Comparison of ENCODE assay signal across 10 cellular contexts in the genomic region with DNA sequence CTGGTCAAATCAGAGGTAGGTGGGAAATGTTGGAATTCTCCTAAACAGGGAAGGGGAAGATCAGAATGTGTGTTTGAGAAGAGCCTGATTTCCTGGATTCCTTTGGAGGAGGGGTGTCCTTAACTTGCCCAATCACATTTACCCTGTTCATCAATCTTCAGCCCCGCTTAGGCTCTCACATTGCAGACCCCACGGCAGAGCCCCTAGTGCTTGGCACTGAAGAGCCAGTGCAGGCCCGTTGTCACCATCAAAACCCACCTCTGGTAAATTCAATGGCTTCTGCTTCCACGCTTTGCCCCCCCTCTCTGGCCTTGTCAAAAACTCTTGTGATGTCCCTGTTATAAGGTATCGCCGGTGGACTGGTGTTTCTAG. TPM values are rescaled to one million over a fixed set of nuclear protein-coding genes. Genes with fewer than 3 reads are reported as not detected.
DNase-seq lines count a peak whose midpoint lies in the region; ATAC-seq and TF ChIP-seq lines count a peak whose summit lies in the region.
"Had no signal": no experiment of that assay in that cellular context is flagged by ENCODE, and none has a peak within 500 bp of the region (broad histone marks: within the 10 kb centered on the region; RNA-seq: fewer than 3 reads in every experiment).

No MANE protein-coding gene starts in this region.

- peak overlapping the region; percentile 79 to 89 (median 85) for H3K4me3 Mint-ChIP-seq in naive thymus-derived CD4-positive, alpha-beta T cell

- H3K4me1 Mint-ChIP-seq in naive thymus-derived CD4-positive, alpha-beta T cell = peaks cover 28 to 60% (median 50%) of the 10 kb centered on the region in 7 donors

- dilution Hi-C loops in mammary epithelial cell (cut with HindIII; ENCODE audit: low sequenced_read_pairs) = loop anchor here (5.0 kb wide), 1 partner anchor 40 kb away; no protein-coding TSS in a partner anchor

- 90% methylated on average over 4 of the region's 6 CpGs for WGBS in mammary epithelial cell (ENCODE audit: low coverage, missing lambda C conversion rate)

- H3K36me3 ChIP-seq in ACC112 (ENCODE audit: insufficient read depth, low read length) (0 out of 2 replicates have a peak, but pooled peaks cover 3% of the 10 kb centered on the region), HUES6 (ENCODE audit: control insufficient read depth, insufficient read depth, low read length) (no peaks in the 10 kb centered on the region), mammary epithelial cell (ENCODE audit: insufficient read depth, low read length) (no peaks in the 10 kb centered on the region)
- peaks cover 0 to 17% (median 0%) of the 10 kb centered on the region in 3 experiments for H3K36me3 ChIP-seq in naive thymus-derived CD4-positive, alpha-beta T cell (ENCODE audit: control insufficient read depth in 2 of 3, insufficient read depth in 3 of 3, low read length in 3 of 3)

- CTCF ChIA-PET in mammary epithelial cell (lab: Charles Lee; ENCODE audit: low non-redundant PET) = no interaction called here
- CTCF ChIA-PET in naive thymus-derived CD4-positive, alpha-beta T cell (lab: Charles Lee) = no interaction called here

- no peaks in the 10 kb centered on the region for H4K20me1 ChIP-seq in mammary epithelial cell (ENCODE audit: insufficient read depth, low read length)

- no peaks in the 10 kb centered on the region for H3K9me3 ChIP-seq in HUES6 (ENCODE audit: control insufficient read depth, insufficient read depth, low read depth, low read length)
- no peaks in the 10 kb centered on the region for H3K9me3 ChIP-seq in mammary epithelial cell (replicated peaks; ENCODE audit: insufficient read depth, low read length)
- H3K9me3 ChIP-seq in naive thymus-derived CD4-positive, alpha-beta T cell (ENCODE audit: control insufficient read depth in 2 of 3, low read length in 3 of 3) = no peaks in the 10 kb centered on the region

- no peak overlapping the region for H3K9ac ChIP-seq in HUES6 (ENCODE audit: low read length)
- H3K9ac ChIP-seq in mammary epithelial cell (ENCODE audit: insufficient read depth, low read length) = no peak overlapping the region

- no peaks in the 10 kb centered on the region for H3K9me3 Mint-ChIP-seq in naive thymus-derived CD4-positive, alpha-beta T cell

- POLR2A ChIA-PET in naive thymus-derived CD4-positive, alpha-beta T cell (lab: Charles Lee) = interaction anchor here (1.8 kb wide), 1 partner anchor 54 kb away, joined by 8 read pairs; no protein-coding TSS in a partner anchor

- H3K4me1 ChIP-seq in ACC112 (ENCODE audit: control insufficient read depth, insufficient read depth, low read length, unreplicated experiment) (peaks cover 10% of the 10 kb centered on the region), HUES6 (ENCODE audit: control insufficient read depth, insufficient read depth, low read length) (peaks cover 9% of the 10 kb centered on the region), mammary epithelial cell (ENCODE audit: insufficient read depth, low read length) (peaks cover 14% of the 10 kb centered on the region)
- peaks cover 18 to 22% of the 10 kb centered on the region in 2 donors for H3K4me1 ChIP-seq in naive thymus-derived CD4-positive, alpha-beta T cell (ENCODE audit: control insufficient read depth in 2 of 2, insufficient read depth in 2 of 2, low read length in 2 of 2)

- H3K79me2 ChIP-seq in ACC112 (ENCODE audit: control insufficient read depth, insufficient read depth, low read length, unreplicated experiment) (peaks cover 52% of the 10 kb centered on the region), mammary epithelial cell (ENCODE audit: insufficient read depth, low read length) (peaks cover 24% of the 10 kb centered on the region)

- no peak for TF ChIP-seq CTCF in mammary epithelial cell (conservative IDR thresholded peaks at IDR 0.05 in 1 of 2, IDR thresholded peaks at IDR 0.05 in 1 of 2; ENCODE audit: extremely low read depth in 1 of 2, insufficient read depth in 1 of 2, low read depth in 1 of 2, low read length in 2 of 2)

- peak overlapping the region; percentile 75 for H3K4me2 ChIP-seq in mammary epithelial cell (ENCODE audit: insufficient read depth, low read depth, low read length)

- in situ Hi-C loops in mammary epithelial cell (cut with MboI; ENCODE audit: low sequenced_read_pairs in 2 of 2) = no loop called here

- no peak for ATAC-seq in naive thymus-derived CD4-positive, alpha-beta T cell
- ATAC-seq in HG03565 (IDR thresholded peaks at IDR 0.05; ENCODE audit: unreplicated experiment) = no peak

- H3K36me3 Mint-ChIP-seq in naive thymus-derived CD4-positive, alpha-beta T cell = peaks cover 0 to 20% (median 5%) of the 10 kb centered on the region in 5 donors

- no peak overlapping the region for H2AFZ ChIP-seq in ACC112 (ENCODE audit: low read length, unreplicated experiment)
- peak overlapping the region; percentile 70 for H2AFZ ChIP-seq in mammary epithelial cell (ENCODE audit: low read depth, low read length)

- DNase-seq in mammary epithelial cell (no peak), NCI-H2029 treated with DMSO at 0.1 percent for 48 hours (lab: John Stamatoyannopoulos, UW) (no peak), MV-4-11 (lab: John Stamatoyannopoulos, UW) (no peak), NCI-H1048 (lab: John Stamatoyannopoulos, UW) (no peak)
- no peak for DNase-seq in naive thymus-derived CD4-positive, alpha-beta T cell
- DNase-seq: NCI-H1436, SIG-M5 had no signal

- H3K4me3 ChIP-seq in ACC112 (ENCODE audit: low read depth, low read length) (peak overlapping the region; percentile 76), HUES6 (ENCODE audit: low read depth, low read length) (0 out of 2 replicates have a peak overlapping the region, but pooled peaks have one; percentile 64), mammary epithelial cell (replicated peaks in 1 of 3; ENCODE audit: insufficient read depth in 1 of 3, low read depth in 2 of 3, low read length in 3 of 3) (no peak overlapping the region)
- peak overlapping the region; percentile 62 for H3K4me3 ChIP-seq in naive thymus-derived CD4-positive, alpha-beta T cell (ENCODE audit: low read length)

- H3K27me3 Mint-ChIP-seq in naive thymus-derived CD4-positive, alpha-beta T cell = peaks cover 0 to 1% (median 0%) of the 10 kb centered on the region in 5 donors

- intact Hi-C loops in mammary epithelial cell (cut with micrococcal nuclease) = no loop called here
- intact Hi-C loops in naive thymus-derived CD4-positive, alpha-beta T cell (cut with micrococcal nuclease) = loop anchor here (2.0 to 10.0 kb wide), 6 partner anchors 27 to 1057 kb away; partner anchors contain the start of genes ITGB2 (in 1 of the 2) and PKNOX1 (in 1 of the 2)

- H3K27me3 ChIP-seq in ACC112 (ENCODE audit: insufficient read depth, low read length) = no peaks in the 10 kb centered on the region
- peaks cover 24% of the 10 kb centered on the region for H3K27me3 ChIP-seq in HUES6 (ENCODE audit: control insufficient read depth, insufficient read depth, low read length)
- H3K27me3 ChIP-seq in mammary epithelial cell (ENCODE audit: insufficient read depth, low read length) = no peaks in the 10 kb centered on the region
- H3K27me3 ChIP-seq in naive thymus-derived CD4-positive, alpha-beta T cell (ENCODE audit: control insufficient read depth in 2 of 2, insufficient read depth in 2 of 2, low read length in 2 of 2) = no peaks in the 10 kb centered on the region

- BruUV-seq in mammary epithelial cell (replicated peaks; lab: Mats Ljungman, UMichigan) = no TSS peak

- peak overlapping the region; percentile 76 to 91 (median 88) for H3K27ac Mint-ChIP-seq in naive thymus-derived CD4-positive, alpha-beta T cell

- H3K27ac ChIP-seq in ACC112 (ENCODE audit: low read depth, low read length) = no peak overlapping the region
- H3K27ac ChIP-seq in HUES6 (ENCODE audit: low read depth, low read length) = no peak overlapping the region
- no peak overlapping the region for H3K27ac ChIP-seq in mammary epithelial cell (ENCODE audit: insufficient read depth, low read depth, low read length)
- peak overlapping the region; percentile 72 for H3K27ac ChIP-seq in naive thymus-derived CD4-positive, alpha-beta T cell (ENCODE audit: low read depth, low read length)

RNA-seq across cellular contexts. Expression of gene AGPAT3, which starts 2.3 kb away (rescaled TPM):
- total RNA-seq in mammary epithelial cell = 10 to 100 TPM; 32.5 to 35.8 TPM
- 13.1 TPM for polyA plus RNA-seq in mammary epithelial cell
- 49.0 TPM for polyA minus RNA-seq in mammary epithelial cell
- total RNA-seq in naive thymus-derived CD4-positive, alpha-beta T cell = 100 to 1,000 TPM in 1 of 5 experiments, 10 to 100 TPM in 4; 58.4 to 121 (median 69.0) TPM
- polyA plus RNA-seq in naive thymus-derived CD4-positive, alpha-beta T cell = 10 to 100 TPM; 11.4 to 16.1 TPM

Comparison
In these comparisons a context has a peak if more than half of its experiments do, and no peak if none do; other contexts are left out.
1. H3K4me3 ChIP-seq: peak in ACC112 (single experiment), HUES6 (single experiment) and naive thymus-derived CD4-positive, alpha-beta T cell (single experiment); none in mammary epithelial cell (0 of 3).